In the genomic region with DNA sequence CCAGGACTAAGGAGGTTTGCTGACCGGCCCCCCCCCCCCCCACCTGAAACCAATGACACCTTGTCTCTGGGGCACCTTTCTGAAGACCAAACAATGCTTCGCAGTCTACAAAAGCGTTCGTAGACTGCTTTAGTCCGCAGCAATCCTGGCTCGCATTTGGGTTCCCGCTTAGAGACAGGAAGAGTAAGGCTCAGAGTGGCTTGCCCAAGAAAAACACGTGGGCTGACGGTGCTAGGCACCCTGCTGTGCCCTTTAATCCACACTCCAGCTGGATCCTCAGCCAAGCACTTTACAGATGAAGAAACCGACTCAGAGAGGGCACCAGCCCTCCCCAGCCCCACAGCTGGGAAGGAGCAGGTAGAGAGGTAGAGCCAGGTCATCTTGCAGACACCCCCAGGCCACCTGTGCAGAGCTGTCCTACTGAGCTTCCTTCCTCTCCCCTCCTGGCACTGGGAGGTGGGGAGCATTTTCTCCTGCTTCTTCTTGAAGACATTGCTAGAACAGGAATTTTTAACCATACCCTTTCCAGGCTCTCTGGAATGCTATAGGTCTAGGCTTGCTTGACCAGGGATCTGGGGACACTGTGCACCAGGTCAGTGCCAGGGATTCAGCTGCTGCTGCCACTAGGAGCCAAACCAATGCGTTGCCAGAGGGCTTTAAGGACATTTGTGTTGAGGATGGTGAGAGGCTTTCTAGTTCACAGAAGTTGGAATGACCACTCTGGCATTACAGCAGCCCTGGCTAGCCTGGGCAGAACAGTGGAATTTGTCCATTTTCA, we compare ENCODE assay signal across 8 cellular contexts. TPM values are rescaled to one million over a fixed set of nuclear protein-coding genes. Genes with fewer than 3 reads are reported as not detected.
A peak's percentile ranks its signal among the peaks of the same experiment; 100 is the strongest.
DNase-seq lines count a peak whose midpoint lies in the region; TF ChIP-seq lines count a peak whose summit lies in the region.

No MANE protein-coding gene starts in this region.

- WGBS in trophoblast cell (ENCODE audit: extremely low coverage, insufficient coverage, insufficient read length), result no CpG with 5 or more reads among the region's 11 CpGs

- H4K20me1 ChIP-seq in fibroblast of lung (ENCODE audit: control insufficient read depth, extremely low read depth, insufficient read depth, low read length), result no peaks in the 10 kb centered on the region

- H3K4ac ChIP-seq in trophoblast cell (ENCODE audit: low read depth, low read length), result no peak overlapping the region

- no peak overlapping the region for H2AK5ac ChIP-seq in trophoblast cell (ENCODE audit: low read length)

- H3K9ac ChIP-seq in fibroblast of lung (ENCODE audit: insufficient read depth, low read length) (no peak overlapping the region), trophoblast cell (ENCODE audit: low read length) (no peak overlapping the region)

- H4K8ac ChIP-seq in trophoblast cell (ENCODE audit: low read depth, low read length), result no peak overlapping the region

- no peak overlapping the region for H3K23ac ChIP-seq in trophoblast cell (ENCODE audit: low read length)

- TF ChIP-seq CTCF in fibroblast of lung (conservative IDR thresholded peaks at IDR 0.05 in 1 of 2, IDR thresholded peaks at IDR 0.05 in 1 of 2; ENCODE audit: low read depth in 1 of 2, low read length in 2 of 2), result no peak

- H3K36me3 ChIP-seq in fibroblast of lung (ENCODE audit: control insufficient read depth, insufficient read depth, low read length) (no peaks in the 10 kb centered on the region), trophoblast cell (ENCODE audit: control insufficient read depth in 1 of 2, insufficient read depth in 2 of 2, low read length in 2 of 2) (no peaks in the 10 kb centered on the region)

- DNase-seq in NCI-H1417 (lab: John Stamatoyannopoulos, UW) (peak; percentile 14 to 73 (median 70)), NCI-H1417 treated with DMSO at 0.1 percent for 48 hours (lab: John Stamatoyannopoulos, UW) (no peak), RPMI8226 (peak; percentile 71), fibroblast of lung (ENCODE audit: low read depth in 2 of 2) (peak in 1 of 2 donors; percentile 17), trophoblast cell (peak in 1 of 2 donors; percentile 10), DMS153 treated with DMSO at 0.1 percent for 48 hours (lab: John Stamatoyannopoulos, UW; ENCODE audit: unreplicated experiment) (no peak)
- DNase-seq in activated CD4-positive, CD25-positive, alpha-beta regulatory T cell treated with anti-CD3 and anti-CD28 coated beads, Interleukin-2, amount 50 U/mL, for 72 hours, result no peak
- DNase-seq in stimulated activated CD4-positive, alpha-beta T cell treated with anti-CD3 and anti-CD28 coated beads, Interleukin-12 subunit alpha, Interleukin-12 subunit beta, amount 100 ng/mL, for 4 hours, result no peak

- no peak overlapping the region for H4K91ac ChIP-seq in trophoblast cell (ENCODE audit: low read depth, low read length)

- no peak overlapping the region for H2BK5ac ChIP-seq in trophoblast cell (ENCODE audit: low read depth, low read length, poor library complexity)

- no peaks in the 10 kb centered on the region for H3K79me1 ChIP-seq in trophoblast cell (ENCODE audit: low read length)

- no peak overlapping the region for H3K27ac ChIP-seq in fibroblast of lung (ENCODE audit: insufficient read depth, low read length)
- H3K27ac ChIP-seq in trophoblast cell (ENCODE audit: low read depth, low read length), result no peak overlapping the region

- H2BK12ac ChIP-seq in trophoblast cell (ENCODE audit: low read length), result no peak overlapping the region

- H3K79me2 ChIP-seq in fibroblast of lung (ENCODE audit: control insufficient read depth, insufficient read depth, low read length) (no peaks in the 10 kb centered on the region), trophoblast cell (ENCODE audit: control insufficient read depth, insufficient read depth, low read length, poor library complexity) (no peaks in the 10 kb centered on the region)

- H3K4me2 ChIP-seq in fibroblast of lung (ENCODE audit: extremely low read depth, insufficient read depth, low read length) (peak overlapping the region; percentile 98), trophoblast cell (ENCODE audit: low read length) (peak overlapping the region; percentile 93)

- H3K14ac ChIP-seq in trophoblast cell (ENCODE audit: low read length), result no peak overlapping the region

- H2AFZ ChIP-seq in fibroblast of lung (ENCODE audit: low read length) (no peak overlapping the region), trophoblast cell (ENCODE audit: insufficient read depth, low read length, poor library complexity) (no peak overlapping the region)

- H2BK120ac ChIP-seq in trophoblast cell (ENCODE audit: insufficient read depth, low read length, poor library complexity), result no peak overlapping the region

- H3K9me3 ChIP-seq in fibroblast of lung (ENCODE audit: control insufficient read depth, insufficient read depth, low read depth, low read length) (no peaks in the 10 kb centered on the region), trophoblast cell (ENCODE audit: insufficient read depth, low read depth, low read length) (peaks cover 4% of the 10 kb centered on the region)

- peak overlapping the region in 2 of 4 experiments; percentile 58 to 67 for H3K4me3 ChIP-seq in fibroblast of lung (replicated peaks in 1 of 4; ENCODE audit: control extremely low read depth in 1 of 4, insufficient read depth in 1 of 4, low read depth in 3 of 4, low read length in 4 of 4)
- no peak overlapping the region for H3K4me3 ChIP-seq in trophoblast cell (ENCODE audit: low read depth, low read length)

- H3K27me3 ChIP-seq in fibroblast of lung (ENCODE audit: control insufficient read depth, insufficient read depth, low read length) (peaks cover 21% of the 10 kb centered on the region), trophoblast cell (ENCODE audit: insufficient read depth, low read length) (peaks cover 10% of the 10 kb centered on the region)

- no peak overlapping the region for H4K12ac ChIP-seq in trophoblast cell (ENCODE audit: low read depth, low read length)

- no peak overlapping the region for H3K18ac ChIP-seq in trophoblast cell (ENCODE audit: low read length)

- peaks cover 6% of the 10 kb centered on the region for H3K4me1 ChIP-seq in fibroblast of lung (ENCODE audit: control insufficient read depth, extremely low read depth, insufficient read depth, low read length)
- peaks cover 7 to 8% of the 10 kb centered on the region in 2 experiments for H3K4me1 ChIP-seq in trophoblast cell (ENCODE audit: control insufficient read depth in 1 of 2, insufficient read depth in 2 of 2, low read length in 2 of 2)

RNA-seq across cellular contexts. Expression of gene KLF15, which starts 1.0 kb away (rescaled TPM):
- 4.1 and 6.4 TPM in 2 replicates for total RNA-seq in fibroblast of lung
- polyA plus RNA-seq in fibroblast of lung, result 0.15 and 1.0 TPM in 2 replicates
- polyA plus RNA-seq in fibroblast of lung (2012), result 0.22 and 1.2 TPM in 2 replicates
- 0.37 TPM in 1 of 2 replicates, not detected in the other for polyA minus RNA-seq in fibroblast of lung (ENCODE audit: low replicate concordance)
- 1.4 and 1.8 TPM in 2 replicates for polyA plus RNA-seq in trophoblast cell (2013)

RNA-seq across cellular contexts. Expression of gene CFAP100, which starts 36.5 kb away (rescaled TPM):
- not detected in 2 replicates for total RNA-seq in fibroblast of lung
- polyA plus RNA-seq in fibroblast of lung, result not detected in 2 replicates
- polyA plus RNA-seq in fibroblast of lung (2012), result not detected in 2 replicates
- not detected in 2 replicates for polyA minus RNA-seq in fibroblast of lung (ENCODE audit: low replicate concordance)
- not detected in 2 replicates for polyA plus RNA-seq in trophoblast cell (2013)

Comparison
In these comparisons a context has a peak if more than half of its experiments do, and no peak if none do; other contexts are left out.
1. DNase-seq: peak in NCI-H1417 (3 of 3) and RPMI8226 (single experiment); none in NCI-H1417 treated with DMSO at 0.1 percent for 48 hours (single experiment), DMS153 treated with DMSO at 0.1 percent for 48 hours (single experiment), activated CD4-positive, CD25-positive, alpha-beta regulatory T cell treated with anti-CD3 and anti-CD28 coated beads, Interleukin-2, amount 50 U/mL, for 72 hours (single experiment) and stimulated activated CD4-positive, alpha-beta T cell treated with anti-CD3 and anti-CD28 coated beads, Interleukin-12 subunit alpha, Interleukin-12 subunit beta, amount 100 ng/mL, for 4 hours (single experiment).